In the genomic region with DNA sequence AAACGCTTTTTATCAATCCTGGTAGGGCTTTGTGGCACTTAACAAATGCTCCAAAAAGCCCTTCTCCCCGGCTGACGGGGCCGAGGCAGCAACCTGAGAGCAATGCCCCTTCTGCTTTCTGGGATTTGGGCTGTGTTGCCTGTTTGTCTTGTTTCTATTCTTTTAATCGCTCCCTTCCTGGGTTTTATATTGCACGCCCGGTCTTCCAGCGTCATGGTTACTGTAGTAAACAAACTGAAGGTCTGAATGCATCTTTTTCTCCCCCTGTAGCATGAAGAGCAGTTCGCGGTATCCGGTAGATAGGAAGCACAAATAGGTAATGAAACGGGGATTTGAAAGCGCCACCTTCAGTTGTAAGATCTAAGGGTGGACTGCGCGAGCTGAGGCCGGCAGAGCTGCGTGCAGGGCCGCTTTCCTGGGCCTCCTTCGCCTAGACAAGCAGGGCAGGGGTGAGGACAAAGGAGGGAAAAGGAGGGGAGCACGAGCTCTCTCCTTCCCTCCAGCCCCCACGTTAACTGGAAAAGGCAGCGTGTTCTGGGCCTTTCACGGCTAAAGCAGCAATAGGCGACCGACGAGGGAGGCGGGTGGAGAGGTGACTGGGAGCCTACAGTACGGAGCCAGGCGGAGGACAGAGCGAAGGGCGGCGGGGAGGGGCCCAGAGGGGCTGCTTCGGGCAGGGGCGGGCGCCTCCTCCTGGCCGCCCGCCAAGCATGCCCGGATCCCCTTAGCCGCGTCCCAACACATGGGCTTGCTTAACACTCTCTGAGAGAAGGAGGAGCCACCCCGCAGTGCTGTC, we compare ENCODE assay signal across 8 cellular contexts. TPM values are rescaled to one million over a fixed set of nuclear protein-coding genes. Genes with fewer than 3 reads are reported as not detected.
DNase-seq lines count a peak whose midpoint lies in the region; ATAC-seq and TF ChIP-seq lines count a peak whose summit lies in the region.

No MANE protein-coding gene starts in this region.

- peaks cover 12% of the 10 kb centered on the region for H3K27me3 ChIP-seq in CD4-positive, alpha-beta memory T cell (ENCODE audit: insufficient read depth, low read length)
- no peaks in the 10 kb centered on the region for H3K27me3 ChIP-seq in colonic mucosa

- ATAC-seq in HG03432 (IDR thresholded peaks at IDR 0.05; ENCODE audit: unreplicated experiment): peak; percentile 77

- H3K27me3 Mint-ChIP-seq in CD4-positive, alpha-beta memory T cell: peaks cover 19 to 34% of the 10 kb centered on the region in 2 donors

- peaks cover 0 to 4% (median 0%) of the 10 kb centered on the region in 8 donors for H3K9me3 Mint-ChIP-seq in CD4-positive, alpha-beta memory T cell

- H3K36me3 ChIP-seq in CD4-positive, alpha-beta memory T cell (ENCODE audit: insufficient read depth, low read length): no peaks in the 10 kb centered on the region
- H3K36me3 ChIP-seq in colonic mucosa: no peaks in the 10 kb centered on the region

- H3K9me3 ChIP-seq in CD4-positive, alpha-beta memory T cell (ENCODE audit: control insufficient read depth in 1 of 2, low read length in 2 of 2): no peaks in the 10 kb centered on the region
- no peaks in the 10 kb centered on the region for H3K9me3 ChIP-seq in colonic mucosa

- peak overlapping the region in 1 of 7 donors; percentile 54 for H3K27ac Mint-ChIP-seq in CD4-positive, alpha-beta memory T cell

- CTCF ChIA-PET in CD4-positive, alpha-beta memory T cell (lab: Charles Lee; ENCODE audit: partially characterized antibody): no interaction called here

- peak overlapping the region; percentile 52 to 60 for H3K9ac ChIP-seq in colonic mucosa (ENCODE audit: low read depth in 2 of 2, low read length in 2 of 2)

- no peaks in the 10 kb centered on the region for H3K36me3 Mint-ChIP-seq in CD4-positive, alpha-beta memory T cell

- no peak for TF ChIP-seq CTCF in colonic mucosa (IDR thresholded peaks at IDR 0.05)

- H3K4me1 Mint-ChIP-seq in CD4-positive, alpha-beta memory T cell: peaks cover 7 to 12% (median 8%) of the 10 kb centered on the region in 4 donors

- H3K4me1 ChIP-seq in CD4-positive, alpha-beta memory T cell (ENCODE audit: insufficient read depth, low read length): peaks cover 4% of the 10 kb centered on the region
- H3K4me1 ChIP-seq in colonic mucosa: no peaks in the 10 kb centered on the region

- no peak overlapping the region for H3K4me3 ChIP-seq in CD4-positive, alpha-beta memory T cell (ENCODE audit: low read length in 2 of 2)
- H3K4me3 ChIP-seq in colonic mucosa: peak overlapping the region; percentile 42

- H3K4me3 Mint-ChIP-seq in CD4-positive, alpha-beta memory T cell: peak overlapping the region; percentile 69 to 90 (median 80)

- H3K27ac ChIP-seq in CD4-positive, alpha-beta memory T cell (ENCODE audit: low read depth, low read length): no peak overlapping the region
- H3K27ac ChIP-seq in colonic mucosa: no peak overlapping the region

- DNase-seq in CD4-positive, alpha-beta memory T cell: peak in 1 of 5 donors; percentile 4
- DNase-seq in GM19240 (ENCODE audit: insufficient read length, low spot score): peak; percentile 9
- peak; percentile 58 for DNase-seq in RPMI7951 (ENCODE audit: low read depth)
- peak; percentile 45 for DNase-seq in colonic mucosa
- peak; percentile 92 for DNase-seq in left kidney (ENCODE audit: low read depth, low spot score)
- peak; percentile 26 to 62 for DNase-seq in stimulated activated CD4-positive, alpha-beta T cell treated with anti-CD3 and anti-CD28 coated beads, Interleukin-2, amount 100 ng/mL, for 24 hours
- no peak for DNase-seq in NCI-H1048 (lab: John Stamatoyannopoulos, UW)

- POLR2A ChIA-PET in CD4-positive, alpha-beta memory T cell (lab: Charles Lee; ENCODE audit: partially characterized antibody): no interaction called here

- intact Hi-C loops in CD4-positive, alpha-beta memory T cell (cut with micrococcal nuclease): no loop called here
- intact Hi-C loops in colonic mucosa (cut with DNase I): no loop called here

RNA-seq across cellular contexts. Expression of a gene that starts 49.3 kb away (rescaled TPM):
- total RNA-seq in CD4-positive, alpha-beta memory T cell: under 1 TPM; 0.29 to 0.58 TPM
- not detected for polyA plus RNA-seq in CD4-positive, alpha-beta memory T cell
- not detected in 2 replicates for total RNA-seq in RPMI7951 (2014; rRNA removed; shearing (Covaris generic))
- under 1 TPM; 0.45 to 0.47 TPM for total RNA-seq in colonic mucosa
